ENCODE assay signal across 1 cellular context in the genomic region with DNA sequence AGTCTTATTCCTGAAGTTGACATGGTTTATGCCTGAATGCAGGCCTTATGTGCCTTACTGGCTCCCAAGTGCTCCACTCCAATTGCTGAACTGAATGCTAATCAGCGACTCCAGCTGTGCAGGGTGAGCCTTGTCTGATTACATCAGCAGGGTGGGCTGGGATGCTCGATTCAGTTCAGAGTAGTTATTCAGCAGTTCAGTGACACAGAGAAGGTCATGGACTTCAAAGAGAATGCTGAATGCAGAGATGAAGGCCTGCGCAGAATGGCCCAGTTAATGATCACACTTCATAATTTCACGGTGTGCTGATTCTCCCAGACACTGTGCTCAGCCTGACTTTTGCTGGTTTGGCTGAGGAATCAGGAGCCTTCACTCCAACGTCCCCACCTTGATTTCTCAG.
TF ChIP-seq lines count a peak whose summit lies in the region.

No MANE protein-coding gene starts in this region.

TF ChIP-seq in HepG2, 621 proteins besides CTCF, POLR2A, EP300 and RAD21 (continued from another document and continues in another):
- TF ChIP-seq TEAD3 (CRISPR knock-in tag; optimal IDR thresholded peaks at IDR 0.05; ENCODE audit: borderline replicate concordance) (peak; percentile 39), MED1 (CRISPR knock-in tag; IDR thresholded peaks at IDR 0.05) (no peak), ZSCAN9 (CRISPR knock-in tag; IDR thresholded peaks at IDR 0.05; ENCODE audit: borderline replicate concordance) (no peak), HCFC1 (IDR thresholded peaks at IDR 0.05; ENCODE audit: low read depth, low read length) (no peak), TCF12 (IDR thresholded peaks at IDR 0.05) (no peak), TCF12 (CRISPR knock-in tag; IDR thresholded peaks at IDR 0.05) (no peak), SCMH1 (CRISPR knock-in tag; IDR thresholded peaks at IDR 0.05; ENCODE audit: borderline replicate concordance) (no peak), SSRP1 (CRISPR knock-in tag; IDR thresholded peaks at IDR 0.05) (no peak), RFX5 (IDR thresholded peaks at IDR 0.05; ENCODE audit: low read depth, low read length) (no peak; the same call in 1 of the 2 replicates), MIXL1 (CRISPR knock-in tag; IDR thresholded peaks at IDR 0.05) (peak; percentile 49; the same call in 1 of the 2 replicates), ZEB1 (IDR thresholded peaks at IDR 0.05; ENCODE audit: insufficient replicate concordance, low read depth) (no peak), THAP8 (CRISPR knock-in tag; IDR thresholded peaks at IDR 0.05; ENCODE audit: borderline replicate concordance) (no peak), HNRNPLL (IDR thresholded peaks at IDR 0.05; ENCODE audit: low read depth, low read length, poor library complexity, severe bottlenecking) (no peak), FOXP1 (IDR thresholded peaks at IDR 0.05) (no peak), FOXP1 (CRISPR knock-in tag; IDR thresholded peaks at IDR 0.05) (no peak), ETV5 (CRISPR knock-in tag; IDR thresholded peaks at IDR 0.05; ENCODE audit: borderline replicate concordance) (no peak), U2AF2 (IDR thresholded peaks at IDR 0.05; ENCODE audit: low read depth, low read length) (no peak), ZNF788 (CRISPR knock-in tag; IDR thresholded peaks at IDR 0.05; ENCODE audit: borderline replicate concordance) (no peak), PHF8 (CRISPR knock-in tag; IDR thresholded peaks at IDR 0.05) (no peak), PAX8 (CRISPR knock-in tag; IDR thresholded peaks at IDR 0.05; ENCODE audit: borderline replicate concordance) (no peak), ESRRA (CRISPR knock-in tag; IDR thresholded peaks at IDR 0.05; ENCODE audit: low read depth) (peak; percentile 52; the same call in 1 of the 2 replicates), SATB2 (CRISPR knock-in tag; IDR thresholded peaks at IDR 0.05) (no peak), DNMT3B (CRISPR knock-in tag; conservative IDR thresholded peaks at IDR 0.05) (0 out of 2 replicates have a peak, but pooled peaks have one; percentile 23), TRIM24 (CRISPR knock-in tag; IDR thresholded peaks at IDR 0.05) (no peak), CBX2 (IDR thresholded peaks at IDR 0.05; ENCODE audit: low read depth, low read length) (no peak), CBX2 (CRISPR knock-in tag; IDR thresholded peaks at IDR 0.05; ENCODE audit: low read depth) (no peak), MEIS1 (CRISPR knock-in tag; IDR thresholded peaks at IDR 0.05; ENCODE audit: borderline replicate concordance) (no peak), MYPOP (CRISPR knock-in tag; IDR thresholded peaks at IDR 0.05) (no peak), ZNF33A (CRISPR knock-in tag; IDR thresholded peaks at IDR 0.05; ENCODE audit: borderline replicate concordance) (no peak), ARNTL (CRISPR knock-in tag; IDR thresholded peaks at IDR 0.05) (no peak), ZKSCAN1 (IDR thresholded peaks at IDR 0.05; ENCODE audit: low read length) (no peak), ZSCAN12 (CRISPR knock-in tag; IDR thresholded peaks at IDR 0.05) (no peak), FLYWCH1 (CRISPR knock-in tag; IDR thresholded peaks at IDR 0.05) (no peak), ZNF274 (CRISPR knock-in tag; IDR thresholded peaks at IDR 0.05) (no peak), ARID4A (CRISPR knock-in tag; IDR thresholded peaks at IDR 0.05; ENCODE audit: borderline replicate concordance) (peak; percentile 30; the same call in 1 of the 2 replicates), TCF7 (IDR thresholded peaks at IDR 0.05; ENCODE audit: low read depth) (peak; percentile 78), SRSF1 (optimal IDR thresholded peaks at IDR 0.05; ENCODE audit: low read depth, low read length) (no peak), ZNF281 (CRISPR knock-in tag; IDR thresholded peaks at IDR 0.05; ENCODE audit: borderline replicate concordance) (no peak), ZSCAN20 (CRISPR knock-in tag; IDR thresholded peaks at IDR 0.05; ENCODE audit: borderline replicate concordance) (no peak)
- TF ChIP-seq, protein P1, sequence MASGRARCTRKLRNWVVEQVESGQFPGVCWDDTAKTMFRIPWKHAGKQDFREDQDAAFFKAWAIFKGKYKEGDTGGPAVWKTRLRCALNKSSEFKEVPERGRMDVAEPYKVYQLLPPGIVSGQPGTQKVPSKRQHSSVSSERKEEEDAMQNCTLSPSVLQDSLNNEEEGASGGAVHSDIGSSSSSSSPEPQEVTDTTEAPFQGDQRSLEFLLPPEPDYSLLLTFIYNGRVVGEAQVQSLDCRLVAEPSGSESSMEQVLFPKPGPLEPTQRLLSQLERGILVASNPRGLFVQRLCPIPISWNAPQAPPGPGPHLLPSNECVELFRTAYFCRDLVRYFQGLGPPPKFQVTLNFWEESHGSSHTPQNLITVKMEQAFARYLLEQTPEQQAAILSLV (CRISPR knock-in tag; IDR thresholded peaks at IDR 0.05; ENCODE audit: borderline replicate concordance): no peak
- TF ChIP-seq, protein P2, sequence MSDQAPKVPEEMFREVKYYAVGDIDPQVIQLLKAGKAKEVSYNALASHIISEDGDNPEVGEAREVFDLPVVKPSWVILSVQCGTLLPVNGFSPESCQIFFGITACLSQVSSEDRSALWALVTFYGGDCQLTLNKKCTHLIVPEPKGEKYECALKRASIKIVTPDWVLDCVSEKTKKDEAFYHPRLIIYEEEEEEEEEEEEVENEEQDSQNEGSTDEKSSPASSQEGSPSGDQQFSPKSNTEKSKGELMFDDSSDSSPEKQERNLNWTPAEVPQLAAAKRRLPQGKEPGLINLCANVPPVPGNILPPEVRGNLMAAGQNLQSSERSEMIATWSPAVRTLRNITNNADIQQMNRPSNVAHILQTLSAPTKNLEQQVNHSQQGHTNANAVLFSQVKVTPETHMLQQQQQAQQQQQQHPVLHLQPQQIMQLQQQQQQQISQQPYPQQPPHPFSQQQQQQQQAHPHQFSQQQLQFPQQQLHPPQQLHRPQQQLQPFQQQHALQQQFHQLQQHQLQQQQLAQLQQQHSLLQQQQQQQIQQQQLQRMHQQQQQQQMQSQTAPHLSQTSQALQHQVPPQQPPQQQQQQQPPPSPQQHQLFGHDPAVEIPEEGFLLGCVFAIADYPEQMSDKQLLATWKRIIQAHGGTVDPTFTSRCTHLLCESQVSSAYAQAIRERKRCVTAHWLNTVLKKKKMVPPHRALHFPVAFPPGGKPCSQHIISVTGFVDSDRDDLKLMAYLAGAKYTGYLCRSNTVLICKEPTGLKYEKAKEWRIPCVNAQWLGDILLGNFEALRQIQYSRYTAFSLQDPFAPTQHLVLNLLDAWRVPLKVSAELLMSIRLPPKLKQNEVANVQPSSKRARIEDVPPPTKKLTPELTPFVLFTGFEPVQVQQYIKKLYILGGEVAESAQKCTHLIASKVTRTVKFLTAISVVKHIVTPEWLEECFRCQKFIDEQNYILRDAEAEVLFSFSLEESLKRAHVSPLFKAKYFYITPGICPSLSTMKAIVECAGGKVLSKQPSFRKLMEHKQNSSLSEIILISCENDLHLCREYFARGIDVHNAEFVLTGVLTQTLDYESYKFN (CRISPR knock-in tag; conservative IDR thresholded peaks at IDR 0.05): peak; percentile 51
- TF ChIP-seq, protein P3, sequence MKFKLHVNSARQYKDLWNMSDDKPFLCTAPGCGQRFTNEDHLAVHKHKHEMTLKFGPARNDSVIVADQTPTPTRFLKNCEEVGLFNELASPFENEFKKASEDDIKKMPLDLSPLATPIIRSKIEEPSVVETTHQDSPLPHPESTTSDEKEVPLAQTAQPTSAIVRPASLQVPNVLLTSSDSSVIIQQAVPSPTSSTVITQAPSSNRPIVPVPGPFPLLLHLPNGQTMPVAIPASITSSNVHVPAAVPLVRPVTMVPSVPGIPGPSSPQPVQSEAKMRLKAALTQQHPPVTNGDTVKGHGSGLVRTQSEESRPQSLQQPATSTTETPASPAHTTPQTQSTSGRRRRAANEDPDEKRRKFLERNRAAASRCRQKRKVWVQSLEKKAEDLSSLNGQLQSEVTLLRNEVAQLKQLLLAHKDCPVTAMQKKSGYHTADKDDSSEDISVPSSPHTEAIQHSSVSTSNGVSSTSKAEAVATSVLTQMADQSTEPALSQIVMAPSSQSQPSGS (CRISPR knock-in tag; IDR thresholded peaks at IDR 0.05): peak; percentile 80
- TF ChIP-seq, protein P4, sequence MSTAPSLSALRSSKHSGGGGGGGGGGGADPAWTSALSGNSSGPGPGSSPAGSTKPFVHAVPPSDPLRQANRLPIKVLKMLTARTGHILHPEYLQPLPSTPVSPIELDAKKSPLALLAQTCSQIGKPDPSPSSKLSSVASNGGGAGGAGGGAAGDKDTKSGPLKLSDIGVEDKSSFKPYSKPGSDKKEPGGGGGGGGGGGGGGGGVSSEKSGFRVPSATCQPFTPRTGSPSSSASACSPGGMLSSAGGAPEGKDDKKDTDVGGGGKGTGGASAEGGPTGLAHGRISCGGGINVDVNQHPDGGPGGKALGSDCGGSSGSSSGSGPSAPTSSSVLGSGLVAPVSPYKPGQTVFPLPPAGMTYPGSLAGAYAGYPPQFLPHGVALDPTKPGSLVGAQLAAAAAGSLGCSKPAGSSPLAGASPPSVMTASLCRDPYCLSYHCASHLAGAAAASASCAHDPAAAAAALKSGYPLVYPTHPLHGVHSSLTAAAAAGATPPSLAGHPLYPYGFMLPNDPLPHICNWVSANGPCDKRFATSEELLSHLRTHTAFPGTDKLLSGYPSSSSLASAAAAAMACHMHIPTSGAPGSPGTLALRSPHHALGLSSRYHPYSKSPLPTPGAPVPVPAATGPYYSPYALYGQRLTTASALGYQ (CRISPR knock-in tag; IDR thresholded peaks at IDR 0.05): no peak
- TF ChIP-seq, protein P5, sequence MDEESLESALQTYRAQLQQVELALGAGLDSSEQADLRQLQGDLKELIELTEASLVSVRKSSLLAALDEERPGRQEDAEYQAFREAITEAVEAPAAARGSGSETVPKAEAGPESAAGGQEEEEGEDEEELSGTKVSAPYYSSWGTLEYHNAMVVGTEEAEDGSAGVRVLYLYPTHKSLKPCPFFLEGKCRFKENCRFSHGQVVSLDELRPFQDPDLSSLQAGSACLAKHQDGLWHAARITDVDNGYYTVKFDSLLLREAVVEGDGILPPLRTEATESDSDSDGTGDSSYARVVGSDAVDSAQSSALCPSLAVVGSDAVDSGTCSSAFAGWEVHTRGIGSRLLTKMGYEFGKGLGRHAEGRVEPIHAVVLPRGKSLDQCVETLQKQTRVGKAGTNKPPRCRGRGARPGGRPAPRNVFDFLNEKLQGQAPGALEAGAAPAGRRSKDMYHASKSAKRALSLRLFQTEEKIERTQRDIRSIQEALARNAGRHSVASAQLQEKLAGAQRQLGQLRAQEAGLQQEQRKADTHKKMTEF (CRISPR knock-in tag; IDR thresholded peaks at IDR 0.05): 0 out of 2 replicates have a peak, but pooled peaks have one; percentile 39
